Comparison of ENCODE assay signal across 8 cellular contexts in the genomic region with DNA sequence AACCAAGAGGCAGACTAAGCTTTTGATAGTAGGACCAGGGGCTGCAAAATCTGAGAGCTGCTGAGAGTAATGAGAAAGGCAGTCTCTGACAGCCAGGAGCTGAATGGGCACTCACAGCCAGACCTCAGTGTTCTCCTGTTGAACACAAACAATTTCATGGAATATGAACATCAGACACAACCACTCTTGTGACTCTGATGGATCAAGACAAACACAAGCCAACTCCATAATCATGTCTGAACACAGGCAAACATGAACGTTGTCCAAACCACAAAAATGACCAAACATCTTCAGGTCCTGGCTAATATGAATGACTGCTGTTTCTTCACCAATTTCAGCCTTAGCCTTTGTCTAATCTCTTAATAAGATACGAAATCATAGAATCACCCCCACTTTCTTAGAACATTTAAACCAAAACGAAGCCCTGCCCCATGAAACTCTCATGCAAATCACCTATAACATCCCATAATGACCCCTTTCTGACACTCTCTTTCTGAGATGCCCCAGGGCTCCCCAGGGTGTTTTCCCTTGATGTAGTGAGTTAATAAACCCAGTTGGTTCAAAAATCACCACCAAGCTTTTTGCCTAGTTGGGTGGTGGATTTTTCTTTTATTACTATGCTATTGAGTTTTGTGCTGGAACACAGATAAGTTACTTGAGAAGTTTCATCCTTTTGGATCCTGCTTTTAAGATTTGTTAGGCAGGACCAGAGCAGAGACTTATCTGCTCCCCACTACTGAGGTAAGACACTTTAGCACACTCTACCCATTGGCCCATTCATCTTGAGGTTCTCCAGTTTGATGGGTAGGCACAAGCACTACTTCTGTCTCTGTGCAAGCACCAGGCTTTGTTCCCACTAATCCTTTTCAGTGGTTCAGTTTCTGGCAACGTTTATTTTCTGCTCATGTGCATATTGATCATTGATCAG. TPM values are rescaled to one million over a fixed set of nuclear protein-coding genes. Genes with fewer than 3 reads are reported as not detected.
DNase-seq lines count a peak whose midpoint lies in the region; ATAC-seq, FAIRE-seq and TF ChIP-seq lines count a peak whose summit lies in the region.

No MANE protein-coding gene starts in this region.

- no peaks in the 10 kb centered on the region for H3K9me3 Mint-ChIP-seq in immature natural killer cell

- peak; percentile 75 for ATAC-seq in GM18520 (IDR thresholded peaks at IDR 0.05; ENCODE audit: unreplicated experiment)
- ATAC-seq in GM21619 (IDR thresholded peaks at IDR 0.05; ENCODE audit: unreplicated experiment) = peak; percentile 77
- peak; percentile 76 for ATAC-seq in HG03571 (IDR thresholded peaks at IDR 0.05; ENCODE audit: unreplicated experiment)
- ATAC-seq in right lobe of liver = no peak

- WGBS in right lobe of liver (ENCODE audit: insufficient coverage, low coverage, low lambda C conversion rate, missing lambda C conversion rate) = 32% methylated on average over 4 of the region's 4 CpGs
- 54 to 61% (median 54%) methylated on average over 4 of the region's 4 CpGs for WGBS in small intestine, 3 donors

- FAIRE-seq in small intestine (lab: Jason Lieb, UNC) = no peak

- H3K4me1 ChIP-seq in right lobe of liver (no peaks in the 10 kb centered on the region), small intestine (ENCODE audit: control insufficient read depth in 2 of 2, insufficient read depth in 1 of 2, low read depth in 1 of 2, low read length in 1 of 2) (no peaks in the 10 kb centered on the region)

- no peak overlapping the region for H3K4me3 Mint-ChIP-seq in immature natural killer cell

- peaks cover 3 to 13% of the 10 kb centered on the region in 2 donors for H3K4me1 Mint-ChIP-seq in immature natural killer cell

- H3K36me3 Mint-ChIP-seq in immature natural killer cell = peaks cover 0 to 4% (median 0%) of the 10 kb centered on the region in 3 donors

- H3K4me3 ChIP-seq in fibroblast of the aortic adventitia (ENCODE audit: low read depth, low read length) (no peak overlapping the region), right lobe of liver (no peak overlapping the region), small intestine (ENCODE audit: low read depth in 1 of 2, low read length in 2 of 2) (no peak overlapping the region)

- H3K27ac Mint-ChIP-seq in immature natural killer cell = no peak overlapping the region

- no peak overlapping the region for H3K27ac ChIP-seq in right lobe of liver
- no peak overlapping the region for H3K27ac ChIP-seq in small intestine (ENCODE audit: low read depth in 1 of 2, low read length in 1 of 2)

- no peak for TF ChIP-seq CTCF in fibroblast of the aortic adventitia (IDR thresholded peaks at IDR 0.05; ENCODE audit: insufficient read depth, low read length)
- no peak for TF ChIP-seq CTCF in right lobe of liver (IDR thresholded peaks at IDR 0.05)

- H3K27me3 ChIP-seq in right lobe of liver (no peaks in the 10 kb centered on the region), small intestine (ENCODE audit: control insufficient read depth in 2 of 2, insufficient read depth in 2 of 2, low read length in 2 of 2) (no peaks in the 10 kb centered on the region)

- intact Hi-C loops in right lobe of liver (cut with DNase I) = no loop called here

- peak; percentile 32 for DNase-seq in fibroblast of the aortic adventitia (ENCODE audit: low read depth)
- DNase-seq in immature natural killer cell = no peak
- DNase-seq in right lobe of liver = no peak
- no peak for DNase-seq in small intestine
- DNase-seq in NCI-H524 treated with DMSO at 0.1 percent for 48 hours (lab: John Stamatoyannopoulos, UW) = no peak

- TF ChIP-seq POLR2A in right lobe of liver (IDR thresholded peaks at IDR 0.05) = no peak

- H3K27me3 Mint-ChIP-seq in immature natural killer cell (ENCODE audit: low read depth in 3 of 3) = peaks cover 0 to 3% (median 2%) of the 10 kb centered on the region in 3 donors

- H3K36me3 ChIP-seq in right lobe of liver = no peaks in the 10 kb centered on the region
- H3K36me3 ChIP-seq in small intestine (ENCODE audit: control insufficient read depth in 2 of 2, insufficient read depth in 2 of 2, low read length in 2 of 2) = no peaks in the 10 kb centered on the region

- H3K9me3 ChIP-seq in right lobe of liver (no peaks in the 10 kb centered on the region), small intestine (ENCODE audit: control insufficient read depth, low read depth) (no peaks in the 10 kb centered on the region)

RNA-seq across cellular contexts. Expression of a gene that starts 5.9 kb away (rescaled TPM):
- total RNA-seq in fibroblast of the aortic adventitia (ENCODE audit: low replicate concordance) (6.7 and 9.6 TPM in 2 replicates), right lobe of liver (10 to 100 TPM in 2 of 6 experiments, 1 to 10 TPM in 4; 1.5 to 13.3 (median 8.4) TPM)
- polyA plus RNA-seq in immature natural killer cell (100 to 1,000 TPM in 1 of 3 donors, 1 to 10 TPM in 2; 3.9 to 129 (median 8.1) TPM), small intestine (10 to 100 TPM in 1 of 3 donors, 1 to 10 TPM in 2; 4.1 to 43.3 (median 7.4) TPM)

Comparison
In these comparisons a context has a peak if more than half of its experiments do, and no peak if none do; other contexts are left out.
1. ATAC-seq: peak in GM18520 (single experiment), GM21619 (single experiment) and HG03571 (single experiment); none in right lobe of liver (0 of 4).